8 cellular contexts compared by ENCODE assay signal in the genomic region with DNA sequence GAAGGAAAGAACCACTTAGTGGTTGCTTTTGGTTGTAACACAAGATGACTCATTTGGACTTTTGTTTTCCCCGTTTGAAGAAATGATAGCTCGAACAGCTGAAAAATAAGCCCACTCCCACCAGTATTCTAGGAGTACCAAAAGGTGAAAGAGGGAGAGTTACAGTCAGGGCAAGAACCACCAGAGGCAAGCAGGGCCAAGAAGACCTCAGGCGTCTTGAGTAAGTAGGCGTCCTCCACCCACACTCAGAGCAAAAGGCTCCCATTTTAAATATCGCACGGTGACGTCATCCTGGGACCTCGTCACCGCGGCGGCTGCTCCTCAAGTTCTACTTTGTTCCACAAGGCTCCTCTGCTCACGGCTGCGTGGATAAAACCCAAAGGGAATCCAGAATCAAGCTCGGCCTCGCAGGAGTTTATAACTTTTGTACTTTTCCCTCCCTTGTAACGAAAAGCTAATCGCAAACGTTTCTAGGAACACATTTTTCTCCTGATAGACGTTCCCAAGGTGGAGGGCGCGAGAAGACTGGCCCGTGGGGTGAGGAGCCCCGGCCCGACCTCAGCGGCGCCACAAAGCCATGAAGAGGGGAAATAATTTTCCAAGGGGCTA. TPM values are rescaled to one million over a fixed set of nuclear protein-coding genes. Genes with fewer than 3 reads are reported as not detected.
DNase-seq lines count a peak whose midpoint lies in the region; ATAC-seq lines count a peak whose summit lies in the region.

No MANE protein-coding gene starts in this region.

- ATAC-seq in GM18511 (IDR thresholded peaks at IDR 0.05; ENCODE audit: unreplicated experiment), result peak; percentile 65
- ATAC-seq in HG02981 (IDR thresholded peaks at IDR 0.05; ENCODE audit: unreplicated experiment), result peak; percentile 63
- peak; percentile 66 to 69 for ATAC-seq in activated CD4-positive, CD25-positive, alpha-beta regulatory T cell treated with anti-CD3 and anti-CD28 coated beads, Interleukin-2, amount 50 U/mL, for 24 hours

- DNase-seq in A172 (ENCODE audit: low spot score) (peak; percentile 81), NCI-H2107 treated with DMSO at 0.1 percent for 48 hours (lab: John Stamatoyannopoulos, UW; ENCODE audit: unreplicated experiment) (peak; percentile 61), cerebellar cortex (ENCODE audit: low spot score) (peak; percentile 63), kidney glomerular epithelial cell (lab: John Stamatoyannopoulos, UW) (peak; percentile 87)
- DNase-seq in stimulated activated CD4-positive, alpha-beta T cell treated with anti-CD3 and anti-CD28 coated beads, Interleukin-15, amount 100 ng/mL, for 24 hours, result peak; percentile 88

RNA-seq across cellular contexts. Expression of gene BTG3, which starts 1.2 kb away (rescaled TPM):
- total RNA-seq in A172 (2014; rRNA removed; shearing (Covaris generic)), result 41.8 and 58.7 TPM in 2 replicates

Comparison
In these comparisons a context has a peak if more than half of its experiments do, and no peak if none do; other contexts are left out.
1. Peak in every context shown above with its lines: DNase-seq and ATAC-seq.